ENCODE assay signal across 1 cellular context in the genomic region with DNA sequence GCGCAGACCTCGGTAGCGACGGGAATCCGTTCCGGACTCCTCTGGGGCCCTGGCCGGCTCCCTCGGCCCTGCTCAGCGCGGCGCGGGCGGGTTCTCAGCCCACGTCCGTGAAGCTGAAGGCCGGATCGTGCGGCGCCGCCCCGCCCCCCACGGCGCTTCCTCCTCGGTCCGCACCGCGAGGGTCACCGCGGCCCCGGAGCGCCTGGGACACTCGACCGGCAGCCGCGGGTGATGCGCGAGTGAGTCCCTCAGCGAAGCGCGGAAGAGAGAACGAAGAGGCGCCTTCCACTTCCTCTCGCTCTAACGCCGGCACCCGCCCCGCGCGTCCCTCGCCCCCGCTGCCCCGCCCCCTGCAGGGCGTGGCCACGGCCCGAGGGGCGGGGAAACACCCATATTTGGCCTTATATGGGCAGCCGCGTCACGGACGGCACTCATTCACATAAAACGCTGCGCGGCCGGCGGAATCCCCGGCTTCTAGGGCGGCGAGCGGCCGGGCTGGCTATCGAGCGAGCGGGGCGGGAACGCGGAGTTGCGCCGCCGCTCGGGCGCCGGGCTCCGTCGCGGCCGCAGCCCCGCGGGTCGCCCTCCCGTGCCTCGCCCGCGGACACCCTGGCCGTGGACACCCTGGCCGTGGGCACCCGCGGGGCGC.
A peak's percentile ranks its signal among the peaks of the same experiment; 100 is the strongest.
TF ChIP-seq lines count a peak whose summit lies in the region.

A gene with protein sequence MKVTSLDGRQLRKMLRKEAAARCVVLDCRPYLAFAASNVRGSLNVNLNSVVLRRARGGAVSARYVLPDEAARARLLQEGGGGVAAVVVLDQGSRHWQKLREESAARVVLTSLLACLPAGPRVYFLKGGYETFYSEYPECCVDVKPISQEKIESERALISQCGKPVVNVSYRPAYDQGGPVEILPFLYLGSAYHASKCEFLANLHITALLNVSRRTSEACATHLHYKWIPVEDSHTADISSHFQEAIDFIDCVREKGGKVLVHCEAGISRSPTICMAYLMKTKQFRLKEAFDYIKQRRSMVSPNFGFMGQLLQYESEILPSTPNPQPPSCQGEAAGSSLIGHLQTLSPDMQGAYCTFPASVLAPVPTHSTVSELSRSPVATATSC (plus strand): TSS at position 470 of the 649 bp plus-strand sequence. CDS start 215 bp downstream, outside the sequence.

TF ChIP-seq in HepG2, 621 proteins besides CTCF, POLR2A, EP300 and RAD21 (continued from another document and continues in another):
- no peak for TF ChIP-seq ZNF44 (CRISPR knock-in tag; IDR thresholded peaks at IDR 0.05)
- no peak for TF ChIP-seq MIER3 (CRISPR knock-in tag; IDR thresholded peaks at IDR 0.05; ENCODE audit: borderline replicate concordance)
- no peak for TF ChIP-seq ZNF383 (CRISPR knock-in tag; IDR thresholded peaks at IDR 0.05; ENCODE audit: borderline replicate concordance)
- TF ChIP-seq, protein P1, sequence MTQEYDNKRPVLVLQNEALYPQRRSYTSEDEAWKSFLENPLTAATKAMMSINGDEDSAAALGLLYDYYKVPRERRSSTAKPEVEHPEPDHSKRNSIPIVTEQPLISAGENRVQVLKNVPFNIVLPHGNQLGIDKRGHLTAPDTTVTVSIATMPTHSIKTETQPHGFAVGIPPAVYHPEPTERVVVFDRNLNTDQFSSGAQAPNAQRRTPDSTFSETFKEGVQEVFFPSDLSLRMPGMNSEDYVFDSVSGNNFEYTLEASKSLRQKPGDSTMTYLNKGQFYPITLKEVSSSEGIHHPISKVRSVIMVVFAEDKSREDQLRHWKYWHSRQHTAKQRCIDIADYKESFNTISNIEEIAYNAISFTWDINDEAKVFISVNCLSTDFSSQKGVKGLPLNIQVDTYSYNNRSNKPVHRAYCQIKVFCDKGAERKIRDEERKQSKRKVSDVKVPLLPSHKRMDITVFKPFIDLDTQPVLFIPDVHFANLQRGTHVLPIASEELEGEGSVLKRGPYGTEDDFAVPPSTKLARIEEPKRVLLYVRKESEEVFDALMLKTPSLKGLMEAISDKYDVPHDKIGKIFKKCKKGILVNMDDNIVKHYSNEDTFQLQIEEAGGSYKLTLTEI (CRISPR knock-in tag; conservative IDR thresholded peaks at IDR 0.05), result no peak
- TF ChIP-seq, protein P2, sequence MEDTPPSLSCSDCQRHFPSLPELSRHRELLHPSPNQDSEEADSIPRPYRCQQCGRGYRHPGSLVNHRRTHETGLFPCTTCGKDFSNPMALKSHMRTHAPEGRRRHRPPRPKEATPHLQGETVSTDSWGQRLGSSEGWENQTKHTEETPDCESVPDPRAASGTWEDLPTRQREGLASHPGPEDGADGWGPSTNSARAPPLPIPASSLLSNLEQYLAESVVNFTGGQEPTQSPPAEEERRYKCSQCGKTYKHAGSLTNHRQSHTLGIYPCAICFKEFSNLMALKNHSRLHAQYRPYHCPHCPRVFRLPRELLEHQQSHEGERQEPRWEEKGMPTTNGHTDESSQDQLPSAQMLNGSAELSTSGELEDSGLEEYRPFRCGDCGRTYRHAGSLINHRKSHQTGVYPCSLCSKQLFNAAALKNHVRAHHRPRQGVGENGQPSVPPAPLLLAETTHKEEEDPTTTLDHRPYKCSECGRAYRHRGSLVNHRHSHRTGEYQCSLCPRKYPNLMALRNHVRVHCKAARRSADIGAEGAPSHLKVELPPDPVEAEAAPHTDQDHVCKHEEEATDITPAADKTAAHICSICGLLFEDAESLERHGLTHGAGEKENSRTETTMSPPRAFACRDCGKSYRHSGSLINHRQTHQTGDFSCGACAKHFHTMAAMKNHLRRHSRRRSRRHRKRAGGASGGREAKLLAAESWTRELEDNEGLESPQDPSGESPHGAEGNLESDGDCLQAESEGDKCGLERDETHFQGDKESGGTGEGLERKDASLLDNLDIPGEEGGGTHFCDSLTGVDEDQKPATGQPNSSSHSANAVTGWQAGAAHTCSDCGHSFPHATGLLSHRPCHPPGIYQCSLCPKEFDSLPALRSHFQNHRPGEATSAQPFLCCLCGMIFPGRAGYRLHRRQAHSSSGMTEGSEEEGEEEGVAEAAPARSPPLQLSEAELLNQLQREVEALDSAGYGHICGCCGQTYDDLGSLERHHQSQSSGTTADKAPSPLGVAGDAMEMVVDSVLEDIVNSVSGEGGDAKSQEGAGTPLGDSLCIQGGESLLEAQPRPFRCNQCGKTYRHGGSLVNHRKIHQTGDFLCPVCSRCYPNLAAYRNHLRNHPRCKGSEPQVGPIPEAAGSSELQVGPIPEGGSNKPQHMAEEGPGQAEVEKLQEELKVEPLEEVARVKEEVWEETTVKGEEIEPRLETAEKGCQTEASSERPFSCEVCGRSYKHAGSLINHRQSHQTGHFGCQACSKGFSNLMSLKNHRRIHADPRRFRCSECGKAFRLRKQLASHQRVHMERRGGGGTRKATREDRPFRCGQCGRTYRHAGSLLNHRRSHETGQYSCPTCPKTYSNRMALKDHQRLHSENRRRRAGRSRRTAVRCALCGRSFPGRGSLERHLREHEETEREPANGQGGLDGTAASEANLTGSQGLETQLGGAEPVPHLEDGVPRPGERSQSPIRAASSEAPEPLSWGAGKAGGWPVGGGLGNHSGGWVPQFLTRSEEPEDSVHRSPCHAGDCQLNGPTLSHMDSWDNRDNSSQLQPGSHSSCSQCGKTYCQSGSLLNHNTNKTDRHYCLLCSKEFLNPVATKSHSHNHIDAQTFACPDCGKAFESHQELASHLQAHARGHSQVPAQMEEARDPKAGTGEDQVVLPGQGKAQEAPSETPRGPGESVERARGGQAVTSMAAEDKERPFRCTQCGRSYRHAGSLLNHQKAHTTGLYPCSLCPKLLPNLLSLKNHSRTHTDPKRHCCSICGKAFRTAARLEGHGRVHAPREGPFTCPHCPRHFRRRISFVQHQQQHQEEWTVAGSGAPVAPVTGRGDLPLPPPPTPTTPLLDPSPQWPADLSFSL (CRISPR knock-in tag; IDR thresholded peaks at IDR 0.05), result no peak
- no peak for TF ChIP-seq HNRNPUL1 (IDR thresholded peaks at IDR 0.05; ENCODE audit: low read depth, low read length)
- TF ChIP-seq, protein P3, sequence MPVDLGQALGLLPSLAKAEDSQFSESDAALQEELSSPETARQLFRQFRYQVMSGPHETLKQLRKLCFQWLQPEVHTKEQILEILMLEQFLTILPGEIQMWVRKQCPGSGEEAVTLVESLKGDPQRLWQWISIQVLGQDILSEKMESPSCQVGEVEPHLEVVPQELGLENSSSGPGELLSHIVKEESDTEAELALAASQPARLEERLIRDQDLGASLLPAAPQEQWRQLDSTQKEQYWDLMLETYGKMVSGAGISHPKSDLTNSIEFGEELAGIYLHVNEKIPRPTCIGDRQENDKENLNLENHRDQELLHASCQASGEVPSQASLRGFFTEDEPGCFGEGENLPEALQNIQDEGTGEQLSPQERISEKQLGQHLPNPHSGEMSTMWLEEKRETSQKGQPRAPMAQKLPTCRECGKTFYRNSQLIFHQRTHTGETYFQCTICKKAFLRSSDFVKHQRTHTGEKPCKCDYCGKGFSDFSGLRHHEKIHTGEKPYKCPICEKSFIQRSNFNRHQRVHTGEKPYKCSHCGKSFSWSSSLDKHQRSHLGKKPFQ (CRISPR knock-in tag; IDR thresholded peaks at IDR 0.05; ENCODE audit: insufficient replicate concordance), result no peak
- no peak for TF ChIP-seq ZNF556 (CRISPR knock-in tag; IDR thresholded peaks at IDR 0.05; ENCODE audit: borderline replicate concordance)
- TF ChIP-seq POGZ (CRISPR knock-in tag; IDR thresholded peaks at IDR 0.05), result no peak
- TF ChIP-seq, protein P4, sequence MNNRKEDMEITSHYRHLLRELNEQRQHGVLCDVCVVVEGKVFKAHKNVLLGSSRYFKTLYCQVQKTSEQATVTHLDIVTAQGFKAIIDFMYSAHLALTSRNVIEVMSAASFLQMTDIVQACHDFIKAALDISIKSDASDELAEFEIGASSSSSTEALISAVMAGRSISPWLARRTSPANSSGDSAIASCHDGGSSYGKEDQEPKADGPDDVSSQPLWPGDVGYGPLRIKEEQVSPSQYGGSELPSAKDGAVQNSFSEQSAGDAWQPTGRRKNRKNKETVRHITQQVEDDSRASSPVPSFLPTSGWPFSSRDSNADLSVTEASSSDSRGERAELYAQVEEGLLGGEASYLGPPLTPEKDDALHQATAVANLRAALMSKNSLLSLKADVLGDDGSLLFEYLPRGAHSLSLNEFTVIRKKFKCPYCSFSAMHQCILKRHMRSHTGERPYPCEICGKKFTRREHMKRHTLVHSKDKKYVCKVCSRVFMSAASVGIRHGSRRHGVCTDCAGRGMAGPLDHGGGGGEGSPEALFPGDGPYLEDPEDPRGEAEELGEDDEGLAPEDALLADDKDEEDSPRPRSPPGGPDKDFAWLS (CRISPR knock-in tag; IDR thresholded peaks at IDR 0.05; ENCODE audit: borderline replicate concordance), result no peak
- TF ChIP-seq, protein P5, sequence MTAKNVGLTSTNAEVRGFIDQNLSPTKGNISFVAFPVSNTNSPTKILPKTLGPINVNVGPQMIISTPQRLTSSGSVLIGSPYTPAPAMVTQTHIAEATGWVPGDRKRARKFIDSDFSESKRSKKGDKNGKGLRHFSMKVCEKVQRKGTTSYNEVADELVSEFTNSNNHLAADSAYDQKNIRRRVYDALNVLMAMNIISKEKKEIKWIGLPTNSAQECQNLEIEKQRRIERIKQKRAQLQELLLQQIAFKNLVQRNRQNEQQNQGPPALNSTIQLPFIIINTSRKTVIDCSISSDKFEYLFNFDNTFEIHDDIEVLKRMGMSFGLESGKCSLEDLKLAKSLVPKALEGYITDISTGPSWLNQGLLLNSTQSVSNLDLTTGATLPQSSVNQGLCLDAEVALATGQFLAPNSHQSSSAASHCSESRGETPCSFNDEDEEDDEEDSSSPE (CRISPR knock-in tag; IDR thresholded peaks at IDR 0.05), result no peak
- no peak for TF ChIP-seq ZBTB21 (CRISPR knock-in tag; IDR thresholded peaks at IDR 0.05)
- TF ChIP-seq, protein P6, sequence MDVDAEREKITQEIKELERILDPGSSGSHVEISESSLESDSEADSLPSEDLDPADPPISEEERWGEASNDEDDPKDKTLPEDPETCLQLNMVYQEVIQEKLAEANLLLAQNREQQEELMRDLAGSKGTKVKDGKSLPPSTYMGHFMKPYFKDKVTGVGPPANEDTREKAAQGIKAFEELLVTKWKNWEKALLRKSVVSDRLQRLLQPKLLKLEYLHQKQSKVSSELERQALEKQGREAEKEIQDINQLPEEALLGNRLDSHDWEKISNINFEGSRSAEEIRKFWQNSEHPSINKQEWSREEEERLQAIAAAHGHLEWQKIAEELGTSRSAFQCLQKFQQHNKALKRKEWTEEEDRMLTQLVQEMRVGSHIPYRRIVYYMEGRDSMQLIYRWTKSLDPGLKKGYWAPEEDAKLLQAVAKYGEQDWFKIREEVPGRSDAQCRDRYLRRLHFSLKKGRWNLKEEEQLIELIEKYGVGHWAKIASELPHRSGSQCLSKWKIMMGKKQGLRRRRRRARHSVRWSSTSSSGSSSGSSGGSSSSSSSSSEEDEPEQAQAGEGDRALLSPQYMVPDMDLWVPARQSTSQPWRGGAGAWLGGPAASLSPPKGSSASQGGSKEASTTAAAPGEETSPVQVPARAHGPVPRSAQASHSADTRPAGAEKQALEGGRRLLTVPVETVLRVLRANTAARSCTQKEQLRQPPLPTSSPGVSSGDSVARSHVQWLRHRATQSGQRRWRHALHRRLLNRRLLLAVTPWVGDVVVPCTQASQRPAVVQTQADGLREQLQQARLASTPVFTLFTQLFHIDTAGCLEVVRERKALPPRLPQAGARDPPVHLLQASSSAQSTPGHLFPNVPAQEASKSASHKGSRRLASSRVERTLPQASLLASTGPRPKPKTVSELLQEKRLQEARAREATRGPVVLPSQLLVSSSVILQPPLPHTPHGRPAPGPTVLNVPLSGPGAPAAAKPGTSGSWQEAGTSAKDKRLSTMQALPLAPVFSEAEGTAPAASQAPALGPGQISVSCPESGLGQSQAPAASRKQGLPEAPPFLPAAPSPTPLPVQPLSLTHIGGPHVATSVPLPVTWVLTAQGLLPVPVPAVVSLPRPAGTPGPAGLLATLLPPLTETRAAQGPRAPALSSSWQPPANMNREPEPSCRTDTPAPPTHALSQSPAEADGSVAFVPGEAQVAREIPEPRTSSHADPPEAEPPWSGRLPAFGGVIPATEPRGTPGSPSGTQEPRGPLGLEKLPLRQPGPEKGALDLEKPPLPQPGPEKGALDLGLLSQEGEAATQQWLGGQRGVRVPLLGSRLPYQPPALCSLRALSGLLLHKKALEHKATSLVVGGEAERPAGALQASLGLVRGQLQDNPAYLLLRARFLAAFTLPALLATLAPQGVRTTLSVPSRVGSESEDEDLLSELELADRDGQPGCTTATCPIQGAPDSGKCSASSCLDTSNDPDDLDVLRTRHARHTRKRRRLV (CRISPR knock-in tag; IDR thresholded peaks at IDR 0.05), result no peak
- TF ChIP-seq ZNF660 (CRISPR knock-in tag; IDR thresholded peaks at IDR 0.05; ENCODE audit: borderline replicate concordance, low read depth), result no peak
- TF ChIP-seq TBX3 (IDR thresholded peaks at IDR 0.05; ENCODE audit: borderline replicate concordance), result no peak
- 0 out of 2 replicates have a peak, but pooled peaks have one; percentile 13 for TF ChIP-seq FOXA3 (CRISPR knock-in tag; IDR thresholded peaks at IDR 0.05)
- no peak for TF ChIP-seq ZNF230 (CRISPR knock-in tag; IDR thresholded peaks at IDR 0.05)
- no peak for TF ChIP-seq KLF11 (CRISPR knock-in tag; IDR thresholded peaks at IDR 0.05)
- no peak for TF ChIP-seq SMYD3 (CRISPR knock-in tag; IDR thresholded peaks at IDR 0.05)
- TF ChIP-seq ZNF790 (CRISPR knock-in tag; IDR thresholded peaks at IDR 0.05; ENCODE audit: borderline replicate concordance), result no peak
- TF ChIP-seq RELA (CRISPR knock-in tag; IDR thresholded peaks at IDR 0.05), result no peak
- TF ChIP-seq MED8 (CRISPR knock-in tag; IDR thresholded peaks at IDR 0.05; ENCODE audit: insufficient replicate concordance), result no peak
- TF ChIP-seq ZNF614 (CRISPR knock-in tag; IDR thresholded peaks at IDR 0.05; ENCODE audit: borderline replicate concordance), result no peak
- TF ChIP-seq ZSCAN22 (CRISPR knock-in tag; IDR thresholded peaks at IDR 0.05), result no peak
- TF ChIP-seq FIP1L1 (IDR thresholded peaks at IDR 0.05; ENCODE audit: borderline replicate concordance, insufficient read depth, low read depth, low read length), result no peak
- TF ChIP-seq, protein P7, sequence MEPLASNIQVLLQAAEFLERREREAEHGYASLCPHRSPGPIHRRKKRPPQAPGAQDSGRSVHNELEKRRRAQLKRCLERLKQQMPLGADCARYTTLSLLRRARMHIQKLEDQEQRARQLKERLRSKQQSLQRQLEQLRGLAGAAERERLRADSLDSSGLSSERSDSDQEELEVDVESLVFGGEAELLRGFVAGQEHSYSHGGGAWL (CRISPR knock-in tag; IDR thresholded peaks at IDR 0.05), result 0 out of 2 replicates have a peak, but pooled peaks have one; percentile 28
- no peak for TF ChIP-seq PHF20 (CRISPR knock-in tag; IDR thresholded peaks at IDR 0.05)
- TF ChIP-seq ZSCAN9 (CRISPR knock-in tag; IDR thresholded peaks at IDR 0.05; ENCODE audit: borderline replicate concordance), result no peak
- TF ChIP-seq ONECUT2 (CRISPR knock-in tag; IDR thresholded peaks at IDR 0.05), result no peak
- no peak for TF ChIP-seq ZSCAN31 (CRISPR knock-in tag; IDR thresholded peaks at IDR 0.05; ENCODE audit: low read depth)
- TF ChIP-seq SP5 (CRISPR knock-in tag; IDR thresholded peaks at IDR 0.05; ENCODE audit: borderline replicate concordance, low read depth), result peak; percentile 64
- TF ChIP-seq NBN (conservative IDR thresholded peaks at IDR 0.05), result no peak
- TF ChIP-seq, protein P8, sequence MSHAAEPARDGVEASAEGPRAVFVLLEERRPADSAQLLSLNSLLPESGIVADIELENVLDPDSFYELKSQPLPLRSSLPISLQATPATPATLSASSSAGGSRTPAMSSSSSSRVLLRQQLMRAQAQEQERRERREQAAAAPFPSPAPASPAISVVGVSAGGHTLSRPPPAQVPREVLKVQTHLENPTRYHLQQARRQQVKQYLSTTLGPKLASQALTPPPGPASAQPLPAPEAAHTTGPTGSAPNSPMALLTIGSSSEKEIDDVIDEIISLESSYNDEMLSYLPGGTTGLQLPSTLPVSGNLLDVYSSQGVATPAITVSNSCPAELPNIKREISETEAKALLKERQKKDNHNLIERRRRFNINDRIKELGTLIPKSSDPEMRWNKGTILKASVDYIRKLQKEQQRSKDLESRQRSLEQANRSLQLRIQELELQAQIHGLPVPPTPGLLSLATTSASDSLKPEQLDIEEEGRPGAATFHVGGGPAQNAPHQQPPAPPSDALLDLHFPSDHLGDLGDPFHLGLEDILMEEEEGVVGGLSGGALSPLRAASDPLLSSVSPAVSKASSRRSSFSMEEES (CRISPR knock-in tag; IDR thresholded peaks at IDR 0.05), result no peak
- peak; percentile 56 for TF ChIP-seq SAP130 (CRISPR knock-in tag; IDR thresholded peaks at IDR 0.05; ENCODE audit: low read depth)
